In genomic region chr1:60390593-60391282, GRCh38 we compare ENCODE assay signal across 13 cellular contexts.
A peak's percentile ranks its signal among the peaks of the same experiment; 100 is the strongest.
DNase-seq lines count a peak whose midpoint lies in the region; ATAC-seq lines count a peak whose summit lies in the region.
"Had no signal": no experiment of that assay in that cellular context is flagged by ENCODE, and none has a peak within 500 bp of the region (broad histone marks: within the 10 kb centered on the region; RNA-seq: fewer than 3 reads in every experiment).

No MANE protein-coding gene starts in this region.

- H3K4me1 Mint-ChIP-seq in T-helper 2 cell treated with Interferon-gamma antibody and Interleukin-4, amounts not matched to agents 5 μg/mL and 100 μg/mL, for 36 hours (ENCODE audit: low read depth): no peaks in the 10 kb centered on the region
- no peaks in the 10 kb centered on the region for H3K4me1 Mint-ChIP-seq in naive thymus-derived CD8-positive, alpha-beta T cell
- H3K4me1 Mint-ChIP-seq: activated B cell treated with CpG ODN at 0.5 μM for 24 hours; stimulated activated effector memory CD8-positive, alpha-beta T cell treated with anti-CD3 and anti-CD28 coated beads, Interleukin-12 subunit alpha, Interleukin-12 subunit beta, amount 100 ng/mL, for 72 hours had no signal

- no peak overlapping the region for H3K4me3 Mint-ChIP-seq in T-helper 2 cell treated with Interferon-gamma antibody and Interleukin-4, amounts not matched to agents 5 μg/mL and 100 μg/mL, for 36 hours
- H3K4me3 Mint-ChIP-seq in naive thymus-derived CD8-positive, alpha-beta T cell: no peak overlapping the region
- H3K4me3 Mint-ChIP-seq: activated B cell treated with CpG ODN at 0.5 μM for 24 hours; stimulated activated effector memory CD8-positive, alpha-beta T cell treated with anti-CD3 and anti-CD28 coated beads, Interleukin-12 subunit alpha, Interleukin-12 subunit beta, amount 100 ng/mL, for 72 hours had no signal

- H3K36me3 Mint-ChIP-seq in T-helper 2 cell treated with Interferon-gamma antibody and Interleukin-4, amounts not matched to agents 5 μg/mL and 100 μg/mL, for 36 hours (ENCODE audit: low read depth): no peaks in the 10 kb centered on the region
- no peaks in the 10 kb centered on the region for H3K36me3 Mint-ChIP-seq in naive thymus-derived CD8-positive, alpha-beta T cell
- H3K36me3 Mint-ChIP-seq: stimulated activated effector memory CD8-positive, alpha-beta T cell treated with anti-CD3 and anti-CD28 coated beads, Interleukin-12 subunit alpha, Interleukin-12 subunit beta, amount 100 ng/mL, for 72 hours had no signal

- DNase-seq in H4 (ENCODE audit: low spot score) (no peak), T-helper 9 cell (no peak)
- DNase-seq in T-helper 2 cell treated with Interferon-gamma antibody and Interleukin-4, amounts not matched to agents 5 μg/mL and 100 μg/mL, for 36 hours (ENCODE audit: low spot score): no peak
- DNase-seq in naive thymus-derived CD8-positive, alpha-beta T cell: no peak
- DNase-seq: activated B cell treated with CpG ODN at 0.5 μM for 24 hours; activated T-cell treated with anti-CD3 and anti-CD28 coated beads, Interleukin-2, amount 50 U/mL, for 48 hours; mucosa of descending colon; NCI-H2029 had no signal

- POLR2A ChIA-PET in naive thymus-derived CD8-positive, alpha-beta T cell (lab: Charles Lee): no interaction called here

- H3K9me3 Mint-ChIP-seq in T-helper 2 cell treated with Interferon-gamma antibody and Interleukin-4, amounts not matched to agents 5 μg/mL and 100 μg/mL, for 36 hours: no peaks in the 10 kb centered on the region
- peaks cover 0 to 9% (median 0%) of the 10 kb centered on the region in 9 donors for H3K9me3 Mint-ChIP-seq in naive thymus-derived CD8-positive, alpha-beta T cell
- H3K9me3 Mint-ChIP-seq: activated B cell treated with CpG ODN at 0.5 μM for 24 hours; stimulated activated effector memory CD8-positive, alpha-beta T cell treated with anti-CD3 and anti-CD28 coated beads, Interleukin-12 subunit alpha, Interleukin-12 subunit beta, amount 100 ng/mL, for 72 hours had no signal

- H3K27me3 Mint-ChIP-seq in T-helper 2 cell treated with Interferon-gamma antibody and Interleukin-4, amounts not matched to agents 5 μg/mL and 100 μg/mL, for 36 hours (ENCODE audit: low read depth): no peaks in the 10 kb centered on the region
- H3K27me3 Mint-ChIP-seq in naive thymus-derived CD8-positive, alpha-beta T cell: peaks cover 0 to 20% (median 2%) of the 10 kb centered on the region in 5 donors
- H3K27me3 Mint-ChIP-seq: activated B cell treated with CpG ODN at 0.5 μM for 24 hours had no signal

- no peak overlapping the region for H3K27ac Mint-ChIP-seq in T-helper 2 cell treated with Interferon-gamma antibody and Interleukin-4, amounts not matched to agents 5 μg/mL and 100 μg/mL, for 36 hours
- no peak overlapping the region for H3K27ac Mint-ChIP-seq in naive thymus-derived CD8-positive, alpha-beta T cell
- H3K27ac Mint-ChIP-seq: activated B cell treated with CpG ODN at 0.5 μM for 24 hours; stimulated activated effector memory CD8-positive, alpha-beta T cell treated with anti-CD3 and anti-CD28 coated beads, Interleukin-12 subunit alpha, Interleukin-12 subunit beta, amount 100 ng/mL, for 72 hours had no signal

- ATAC-seq in GM18508 (IDR thresholded peaks at IDR 0.05; ENCODE audit: insufficient read depth, unreplicated experiment) (peak; percentile 50), GM21360 (IDR thresholded peaks at IDR 0.05; ENCODE audit: unreplicated experiment) (peak; percentile 47), HG02938 (IDR thresholded peaks at IDR 0.05; ENCODE audit: unreplicated experiment) (peak; percentile 77), HG03558 (IDR thresholded peaks at IDR 0.05; ENCODE audit: extremely low read depth, unreplicated experiment) (peak; percentile 61)
- no peak for ATAC-seq in naive thymus-derived CD8-positive, alpha-beta T cell
- ATAC-seq: mucosa of descending colon; stimulated activated effector memory CD8-positive, alpha-beta T cell treated with anti-CD3 and anti-CD28 coated beads, Interleukin-12 subunit alpha, Interleukin-12 subunit beta, amount 100 ng/mL, for 72 hours had no signal

Comparison
In these comparisons a context has a peak if more than half of its experiments do, and no peak if none do; other contexts are left out.
1. ATAC-seq: peak in GM18508 (single experiment), GM21360 (single experiment), HG02938 (single experiment) and HG03558 (single experiment); none in naive thymus-derived CD8-positive, alpha-beta T cell (0 of 2).